In the genomic region with DNA sequence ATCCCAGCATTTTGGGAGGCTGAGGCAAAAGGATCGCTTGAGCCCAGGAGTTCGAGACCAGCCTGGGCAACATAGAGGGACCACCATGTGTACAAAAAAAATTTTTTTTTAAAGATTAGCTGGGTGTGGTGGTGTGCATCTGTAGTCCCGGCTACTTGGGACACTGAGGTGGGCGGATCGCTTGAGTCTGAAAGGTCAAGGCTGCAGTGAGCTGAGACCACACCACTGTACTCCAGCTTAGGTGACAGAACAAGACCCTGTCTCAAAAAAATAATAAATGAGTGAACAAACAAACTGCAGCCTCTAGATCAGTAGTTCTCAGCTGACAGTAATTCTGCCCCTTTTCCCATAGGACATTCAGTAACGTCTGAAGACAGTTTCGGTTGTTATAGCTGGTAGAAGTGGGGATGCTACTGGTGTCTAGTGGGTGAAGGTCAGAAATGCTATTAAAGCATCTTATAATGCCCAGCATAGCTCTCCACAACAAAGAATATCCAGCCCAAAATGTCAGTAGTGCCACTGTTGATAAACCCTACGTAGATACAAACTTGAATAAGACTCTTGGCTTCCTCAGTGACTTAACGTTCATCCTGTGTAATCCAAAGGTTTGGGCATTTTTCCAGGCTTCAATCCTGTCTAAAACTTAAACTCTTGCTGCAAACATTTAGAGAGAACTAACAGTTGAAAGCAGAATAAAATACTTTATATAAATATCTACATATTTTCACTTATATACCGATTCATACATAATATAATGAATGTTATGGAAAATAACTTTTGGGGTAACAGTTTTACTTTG, we compare ENCODE assay signal across 20 cellular contexts. TPM values are rescaled to one million over a fixed set of nuclear protein-coding genes. Genes with fewer than 3 reads are reported as not detected.
DNase-seq lines count a peak whose midpoint lies in the region; ATAC-seq, FAIRE-seq and TF ChIP-seq lines count a peak whose summit lies in the region.
"Had no signal": no experiment of that assay in that cellular context is flagged by ENCODE, and none has a peak within 500 bp of the region (broad histone marks: within the 10 kb centered on the region; RNA-seq: fewer than 3 reads in every experiment).

No MANE protein-coding gene starts in this region.

- no peak overlapping the region for H3K27ac Mint-ChIP-seq in CD4-positive, CD25-positive, alpha-beta regulatory T cell
- peak overlapping the region; percentile 55 for H3K27ac Mint-ChIP-seq in activated T-helper 1 cell treated with anti-CD3 and anti-CD28 coated beads, Interleukin-12 subunit alpha, Interleukin-12 subunit beta, Interleukin-2, Interleukin-4 antibody, amounts not matched to agents 30 ng/mL and 10 ng/mL and 1 ng/mL, durations not matched to agents 14 hours and 24 hours and 36 hours

- H3K27ac ChIP-seq in CD4-positive, CD25-positive, alpha-beta regulatory T cell (ENCODE audit: insufficient read depth, low read length, poor library complexity, severe bottlenecking), result peak overlapping the region; percentile 29
- H3K27ac ChIP-seq: hepatocyte, spleen, stomach, upper lobe of left lung had no signal

- FAIRE-seq in G401.6 (lab: Jason Lieb, UNC), result peak; percentile 39

- no peaks in the 10 kb centered on the region for H3K9me3 Mint-ChIP-seq in CD4-positive, CD25-positive, alpha-beta regulatory T cell
- no peaks in the 10 kb centered on the region for H3K9me3 Mint-ChIP-seq in activated T-helper 1 cell treated with anti-CD3 and anti-CD28 coated beads, Interleukin-12 subunit alpha, Interleukin-12 subunit beta, Interleukin-2, Interleukin-4 antibody, amounts not matched to agents 30 ng/mL and 10 ng/mL and 1 ng/mL, durations not matched to agents 14 hours and 24 hours and 36 hours
- H3K9me3 Mint-ChIP-seq: activated T-cell treated with anti-CD3 and anti-CD28 coated beads, Interleukin-2, amount 50 U/mL, for 4 hours; effector memory CD8-positive, alpha-beta T cell had no signal

- H3K27me3 ChIP-seq in CD4-positive, CD25-positive, alpha-beta regulatory T cell (ENCODE audit: control insufficient read depth, insufficient read depth, low read length), result no peaks in the 10 kb centered on the region
- H3K27me3 ChIP-seq: hepatocyte, spleen, stomach, upper lobe of left lung had no signal

- ATAC-seq in CD4-positive, CD25-positive, alpha-beta regulatory T cell (ENCODE audit: low read depth in 2 of 2), result no peak
- ATAC-seq in HG03045 (IDR thresholded peaks at IDR 0.05; ENCODE audit: unreplicated experiment), result no peak
- ATAC-seq in GM21723 (IDR thresholded peaks at IDR 0.05; ENCODE audit: unreplicated experiment), result no peak
- ATAC-seq in HG02759 (IDR thresholded peaks at IDR 0.05; ENCODE audit: unreplicated experiment), result no peak
- ATAC-seq: activated T-cell treated with anti-CD3 and anti-CD28 coated beads, Interleukin-2, amount 50 U/mL, for 4 hours; effector memory CD8-positive, alpha-beta T cell had no signal

- H3K4me3 ChIP-seq in CD4-positive, CD25-positive, alpha-beta regulatory T cell (ENCODE audit: low read depth, low read length), result peak overlapping the region; percentile 14
- no peak overlapping the region for H3K4me3 ChIP-seq in fibroblast of mammary gland (ENCODE audit: control insufficient read depth, low read depth, low read length)
- H3K4me3 ChIP-seq: hepatocyte, spleen, stomach, upper lobe of left lung had no signal

- H3K9me3 ChIP-seq in CD4-positive, CD25-positive, alpha-beta regulatory T cell (ENCODE audit: control insufficient read depth in 2 of 2, low read length in 2 of 2), result no peaks in the 10 kb centered on the region
- H3K9me3 ChIP-seq: spleen, stomach, upper lobe of left lung had no signal

- H3K36me3 ChIP-seq in CD4-positive, CD25-positive, alpha-beta regulatory T cell (ENCODE audit: control insufficient read depth, insufficient read depth, low read length), result peaks cover 21% of the 10 kb centered on the region

- TF ChIP-seq CTCF in fibroblast of mammary gland (conservative IDR thresholded peaks at IDR 0.05; ENCODE audit: control insufficient read depth, insufficient read depth, low read depth, low read length), result no peak

- peaks cover 21% of the 10 kb centered on the region for H3K4me1 ChIP-seq in CD4-positive, CD25-positive, alpha-beta regulatory T cell (ENCODE audit: control insufficient read depth, insufficient read depth, low read length, poor library complexity, severe bottlenecking)
- H3K4me1 ChIP-seq: upper lobe of left lung had no signal

- H3K27me3 Mint-ChIP-seq in CD4-positive, CD25-positive, alpha-beta regulatory T cell, result no peaks in the 10 kb centered on the region
- H3K27me3 Mint-ChIP-seq in activated T-helper 1 cell treated with anti-CD3 and anti-CD28 coated beads, Interleukin-12 subunit alpha, Interleukin-12 subunit beta, Interleukin-2, Interleukin-4 antibody, amounts not matched to agents 30 ng/mL and 10 ng/mL and 1 ng/mL, durations not matched to agents 14 hours and 24 hours and 36 hours (ENCODE audit: insufficient read depth), result no peaks in the 10 kb centered on the region
- H3K27me3 Mint-ChIP-seq: effector memory CD8-positive, alpha-beta T cell had no signal

- intact Hi-C loops in activated T-helper 1 cell treated with anti-CD3 and anti-CD28 coated beads, Interleukin-12 subunit alpha, Interleukin-12 subunit beta, Interleukin-2, Interleukin-4 antibody, amounts not matched to agents 30 ng/mL and 10 ng/mL and 1 ng/mL, durations not matched to agents 14 hours and 24 hours and 36 hours (cut with micrococcal nuclease), result no loop called here

- peaks cover 17% of the 10 kb centered on the region for H3K36me3 Mint-ChIP-seq in CD4-positive, CD25-positive, alpha-beta regulatory T cell
- peaks cover 25% of the 10 kb centered on the region for H3K36me3 Mint-ChIP-seq in activated T-helper 1 cell treated with anti-CD3 and anti-CD28 coated beads, Interleukin-12 subunit alpha, Interleukin-12 subunit beta, Interleukin-2, Interleukin-4 antibody, amounts not matched to agents 30 ng/mL and 10 ng/mL and 1 ng/mL, durations not matched to agents 14 hours and 24 hours and 36 hours (ENCODE audit: low read depth)

- DNase-seq in CD4-positive, CD25-positive, alpha-beta regulatory T cell, result no peak
- DNase-seq in activated T-helper 1 cell treated with anti-CD3 and anti-CD28 coated beads, Interleukin-12 subunit alpha, Interleukin-12 subunit beta, Interleukin-2, Interleukin-4 antibody, amounts not matched to agents 30 ng/mL and 10 ng/mL and 1 ng/mL, durations not matched to agents 14 hours and 24 hours and 36 hours (ENCODE audit: low spot score), result no peak
- peak; percentile 40 for DNase-seq in fibroblast of mammary gland (ENCODE audit: low read depth)
- DNase-seq: activated naive CD4-positive, alpha-beta T cell treated with anti-CD3 and anti-CD28 coated beads, Interleukin-2, amount 50 U/mL, for 16 hours; activated T-cell treated with anti-CD3 and anti-CD28 coated beads, Interleukin-2, amount 50 U/mL, for 4 hours; aorta; effector memory CD8-positive, alpha-beta T cell; foreskin fibroblast; NCI-H1694; NCI-H69; SHP77 treated with DMSO at 0.1 percent for 48 hours; spleen; stimulated activated CD4-positive, alpha-beta T cell treated with anti-CD3 and anti-CD28 coated beads, Interleukin-4, amount 100 ng/mL, for 4 hours; stomach; upper lobe of left lung had no signal

- H3K4me3 Mint-ChIP-seq in CD4-positive, CD25-positive, alpha-beta regulatory T cell, result peak overlapping the region in 1 of 4 donors; percentile 32
- no peak overlapping the region for H3K4me3 Mint-ChIP-seq in activated T-helper 1 cell treated with anti-CD3 and anti-CD28 coated beads, Interleukin-12 subunit alpha, Interleukin-12 subunit beta, Interleukin-2, Interleukin-4 antibody, amounts not matched to agents 30 ng/mL and 10 ng/mL and 1 ng/mL, durations not matched to agents 14 hours and 24 hours and 36 hours
- H3K4me3 Mint-ChIP-seq: activated T-cell treated with anti-CD3 and anti-CD28 coated beads, Interleukin-2, amount 50 U/mL, for 4 hours; effector memory CD8-positive, alpha-beta T cell had no signal

- peaks cover 11 to 60% (median 31%) of the 10 kb centered on the region in 4 donors for H3K4me1 Mint-ChIP-seq in CD4-positive, CD25-positive, alpha-beta regulatory T cell
- peaks cover 47% of the 10 kb centered on the region for H3K4me1 Mint-ChIP-seq in activated T-helper 1 cell treated with anti-CD3 and anti-CD28 coated beads, Interleukin-12 subunit alpha, Interleukin-12 subunit beta, Interleukin-2, Interleukin-4 antibody, amounts not matched to agents 30 ng/mL and 10 ng/mL and 1 ng/mL, durations not matched to agents 14 hours and 24 hours and 36 hours (ENCODE audit: low read depth)

RNA-seq across cellular contexts. Expression of a gene that starts 10.6 kb away (rescaled TPM):
- 153 TPM for total RNA-seq in CD4-positive, CD25-positive, alpha-beta regulatory T cell
- 10 to 100 TPM; 48.4 to 96.9 (median 53.7) TPM for polyA plus RNA-seq in CD4-positive, CD25-positive, alpha-beta regulatory T cell
- total RNA-seq in activated T-helper 1 cell treated with anti-CD3 and anti-CD28 coated beads, Interleukin-12 subunit alpha, Interleukin-12 subunit beta, Interleukin-2, Interleukin-4 antibody, amounts not matched to agents 30 ng/mL and 10 ng/mL and 1 ng/mL, durations not matched to agents 14 hours and 24 hours and 36 hours, result 163 and 164 TPM in 2 replicates

RNA-seq across cellular contexts. Expression of a gene that starts 11.0 kb away (rescaled TPM):
- total RNA-seq in CD4-positive, CD25-positive, alpha-beta regulatory T cell, result 35.7 TPM
- polyA plus RNA-seq in CD4-positive, CD25-positive, alpha-beta regulatory T cell, result 1 to 10 TPM; 3.0 to 8.0 (median 6.2) TPM
- total RNA-seq in activated T-helper 1 cell treated with anti-CD3 and anti-CD28 coated beads, Interleukin-12 subunit alpha, Interleukin-12 subunit beta, Interleukin-2, Interleukin-4 antibody, amounts not matched to agents 30 ng/mL and 10 ng/mL and 1 ng/mL, durations not matched to agents 14 hours and 24 hours and 36 hours, result 14.0 and 14.8 TPM in 2 replicates

RNA-seq across cellular contexts. Expression of a gene that starts 39.6 kb away (rescaled TPM):
- 34.0 TPM for total RNA-seq in CD4-positive, CD25-positive, alpha-beta regulatory T cell
- polyA plus RNA-seq in CD4-positive, CD25-positive, alpha-beta regulatory T cell, result 10 to 100 TPM; 50.5 to 67.9 (median 55.5) TPM
- 33.1 and 33.2 TPM in 2 replicates for total RNA-seq in activated T-helper 1 cell treated with anti-CD3 and anti-CD28 coated beads, Interleukin-12 subunit alpha, Interleukin-12 subunit beta, Interleukin-2, Interleukin-4 antibody, amounts not matched to agents 30 ng/mL and 10 ng/mL and 1 ng/mL, durations not matched to agents 14 hours and 24 hours and 36 hours
